10 cellular contexts compared by ENCODE assay signal in the genomic region with DNA sequence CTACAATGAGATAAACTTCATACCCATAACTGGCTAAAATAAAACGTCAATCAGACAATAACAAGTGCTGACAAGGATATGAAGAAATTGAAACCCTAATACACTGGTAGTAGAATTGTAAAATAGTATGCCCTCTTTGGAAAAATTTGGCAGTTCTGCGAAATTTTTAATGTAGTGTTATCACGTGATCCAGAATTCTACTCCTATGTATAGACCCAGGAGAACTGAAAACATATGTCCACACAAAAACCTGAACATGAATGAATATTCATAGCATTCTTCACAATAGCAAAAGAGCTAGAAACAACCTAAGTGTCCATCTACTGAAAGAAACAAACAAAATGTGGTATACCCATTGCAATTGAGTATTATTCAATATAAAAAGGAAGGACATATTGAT. TPM values are rescaled to one million over a fixed set of nuclear protein-coding genes. Genes with fewer than 3 reads are reported as not detected.
"Had no signal": no experiment of that assay in that cellular context is flagged by ENCODE, and none has a peak within 500 bp of the region (broad histone marks: within the 10 kb centered on the region; RNA-seq: fewer than 3 reads in every experiment).

No MANE protein-coding gene starts in this region.

- H3K9ac ChIP-seq: KMS-11 had no signal

- DNase-seq: IMR-90, Karpas-422, KBM-7, KG1 had no signal

- H3K27ac ChIP-seq: HL-60, KMS-11 had no signal

- FAIRE-seq: HTR-8/SVneo had no signal

- H3K4me2 ChIP-seq: KMS-11 had no signal

RNA-seq across cellular contexts. Expression of a gene that starts 14.2 kb away (rescaled TPM):
- total RNA-seq: HT-29, HT1080 had no signal
- polyA plus RNA-seq: IgD-negative memory B cell had no signal
